33 cellular contexts compared by ENCODE assay signal in genomic region chr2:127690696-127691095, GRCh38. TPM values are rescaled to one million over a fixed set of nuclear protein-coding genes. Genes with fewer than 3 reads are reported as not detected.
"Had no signal": no experiment of that assay in that cellular context is flagged by ENCODE, and none has a peak within 500 bp of the region (broad histone marks: within the 10 kb centered on the region; RNA-seq: fewer than 3 reads in every experiment).

No MANE protein-coding gene starts in this region.

- H3K36me3 Mint-ChIP-seq: stimulated activated effector memory CD8-positive, alpha-beta T cell treated with anti-CD3 and anti-CD28 coated beads, Interleukin-12 subunit alpha, Interleukin-12 subunit beta, amount 100 ng/mL, for 72 hours had no signal

- H3K4me3 Mint-ChIP-seq: naive thymus-derived CD8-positive, alpha-beta T cell; natural killer cell treated with Interleukin-12 subunit alpha and Interleukin-12 subunit beta and Interleukin-15 and Interleukin-18, amount 100 ng/mL, for 72 hours; nephron progenitor cell; neural crest cell; stimulated activated effector memory CD8-positive, alpha-beta T cell treated with anti-CD3 and anti-CD28 coated beads, Interleukin-12 subunit alpha, Interleukin-12 subunit beta, amount 100 ng/mL, for 72 hours; stimulated activated naive B cell treated with anti-CD40 and anti-IgM and Interleukin-4, amounts not matched to agents 10 μg/mL and 1 μg/mL and 100 μg/mL, for 72 hours; stimulated activated naive CD8-positive, alpha-beta T cell treated with anti-CD3 and anti-CD28 coated beads, Interleukin-15, Interleukin-2, amounts not matched to agents 100 ng/mL and 50 ng/mL, for 24 hours had no signal

- DNase-seq: naive thymus-derived CD8-positive, alpha-beta T cell; nephron progenitor cell; nucleus accumbens; pancreas; retina; right cardiac atrium; sigmoid colon; small intestine; stimulated activated CD4-positive, alpha-beta T cell treated with anti-CD3 and anti-CD28 coated beads, Interleukin-15, amount 100 ng/mL, for 24 hours; stimulated activated CD4-positive, alpha-beta T cell treated with anti-CD3 and anti-CD28 coated beads, Interleukin-2, amount 100 ng/mL, for 24 hours; stimulated activated CD4-positive, alpha-beta T cell treated with anti-CD3 and anti-CD28 coated beads, Interleukin-2, amount 100 ng/mL, for 48 hours; stimulated activated CD4-positive, alpha-beta T cell treated with anti-CD3 and anti-CD28 coated beads, Interleukin-4, amount 100 ng/mL, for 24 hours; stimulated activated naive B cell treated with anti-CD40 and anti-IgM and Interleukin-4, amounts not matched to agents 10 μg/mL and 1 μg/mL and 100 μg/mL, for 72 hours; stimulated activated naive CD4-positive, alpha-beta T cell treated with Interleukin-2 at 50 U/mL for 16 hours; stomach; thyroid gland; trophoblast cell; upper lobe of left lung had no signal

- FAIRE-seq: pancreas, small intestine, urothelium cell line had no signal

- H3K27ac ChIP-seq: neutrophil, pancreas, prostate gland, sigmoid colon, stomach, thoracic aorta, thyroid gland, tibial nerve, upper lobe of left lung, vagina had no signal

- H3K27me3 ChIP-seq: pancreas, sigmoid colon, stomach, thyroid gland, tibial nerve, upper lobe of left lung, vagina had no signal

- H3K4me3 ChIP-seq: pancreas, prostate gland, sigmoid colon, stomach, thoracic aorta, thyroid gland, tibial nerve, upper lobe of left lung, vagina had no signal

- H3K27ac Mint-ChIP-seq: natural killer cell treated with Interleukin-12 subunit alpha and Interleukin-12 subunit beta and Interleukin-15 and Interleukin-18, amount 100 ng/mL, for 72 hours; nephron progenitor cell; stimulated activated effector memory CD8-positive, alpha-beta T cell treated with anti-CD3 and anti-CD28 coated beads, Interleukin-12 subunit alpha, Interleukin-12 subunit beta, amount 100 ng/mL, for 72 hours; stimulated activated naive B cell treated with anti-CD40 and anti-IgM and Interleukin-4, amounts not matched to agents 10 μg/mL and 1 μg/mL and 100 μg/mL, for 72 hours; stimulated activated naive CD8-positive, alpha-beta T cell treated with anti-CD3 and anti-CD28 coated beads, Interleukin-15, Interleukin-2, amounts not matched to agents 100 ng/mL and 50 ng/mL, for 24 hours had no signal

- H3K36me3 ChIP-seq: neutrophil, pancreas, prostate gland, sigmoid colon, stomach, thoracic aorta, thyroid gland, tibial nerve, upper lobe of left lung, vagina had no signal

- H3K9me3 ChIP-seq: pancreas, prostate gland, thyroid gland had no signal

- ATAC-seq: naive thymus-derived CD8-positive, alpha-beta T cell; natural killer cell treated with Interleukin-12 subunit alpha and Interleukin-12 subunit beta and Interleukin-15 and Interleukin-18, amount 100 ng/mL, for 72 hours; pancreas; right cardiac atrium; stimulated activated effector memory CD8-positive, alpha-beta T cell treated with anti-CD3 and anti-CD28 coated beads, Interleukin-12 subunit alpha, Interleukin-12 subunit beta, amount 100 ng/mL, for 72 hours; stimulated activated naive B cell treated with anti-CD40 and anti-IgM and Interleukin-4, amounts not matched to agents 10 μg/mL and 1 μg/mL and 100 μg/mL, for 72 hours had no signal

- H3K4me1 Mint-ChIP-seq: naive thymus-derived CD8-positive, alpha-beta T cell; nephron progenitor cell; neural crest cell; stimulated activated effector memory CD8-positive, alpha-beta T cell treated with anti-CD3 and anti-CD28 coated beads, Interleukin-12 subunit alpha, Interleukin-12 subunit beta, amount 100 ng/mL, for 72 hours; stimulated activated naive B cell treated with anti-CD40 and anti-IgM and Interleukin-4, amounts not matched to agents 10 μg/mL and 1 μg/mL and 100 μg/mL, for 72 hours had no signal

- H3K27me3 Mint-ChIP-seq: stimulated activated naive B cell treated with anti-CD40 and anti-IgM and Interleukin-4, amounts not matched to agents 10 μg/mL and 1 μg/mL and 100 μg/mL, for 72 hours had no signal

- H3K4me1 ChIP-seq: pancreas, prostate gland, thyroid gland, vagina had no signal

RNA-seq across cellular contexts. Expression of gene LIMS2, which starts 15.4 kb away (rescaled TPM):
- total RNA-seq: natural killer cell treated with Interleukin-12 subunit alpha and Interleukin-12 subunit beta and Interleukin-15 and Interleukin-18, amount 100 ng/mL, for 72 hours had no signal

RNA-seq across cellular contexts. Expression of gene GPR17, which starts 44.7 kb away (rescaled TPM):
- total RNA-seq: naive thymus-derived CD8-positive, alpha-beta T cell; natural killer cell treated with Interleukin-12 subunit alpha and Interleukin-12 subunit beta and Interleukin-15 and Interleukin-18, amount 100 ng/mL, for 72 hours; omental fat pad; osteocyte; pancreas; prostate gland; pulmonary artery endothelial cell; stomach; subcutaneous adipose tissue; thoracic aorta; thyroid gland; ureter; vagina had no signal
- polyA plus RNA-seq: naive thymus-derived CD8-positive, alpha-beta T cell had no signal
